Comparison of ENCODE assay signal across 9 cellular contexts in genomic region chr19:42175952-42176648, GRCh38. TPM values are rescaled to one million over a fixed set of nuclear protein-coding genes. Genes with fewer than 3 reads are reported as not detected.
A peak's percentile ranks its signal among the peaks of the same experiment; 100 is the strongest.
DNase-seq lines count a peak whose midpoint lies in the region; ATAC-seq and TF ChIP-seq lines count a peak whose summit lies in the region.
"Had no signal": no experiment of that assay in that cellular context is flagged by ENCODE, and none has a peak within 500 bp of the region (broad histone marks: within the 10 kb centered on the region; RNA-seq: fewer than 3 reads in every experiment).

No MANE protein-coding gene starts in this region.

- TF ChIP-seq POLR2A in suprapubic skin (IDR thresholded peaks at IDR 0.05): no peak
- TF ChIP-seq POLR2A in body of pancreas (IDR thresholded peaks at IDR 0.05): no peak

- DNase-seq in EL: peak; percentile 39
- peak; percentile 20 for DNase-seq in NCI-H2029 (lab: John Stamatoyannopoulos, UW)
- DNase-seq in astrocyte of the cerebellum (ENCODE audit: low read depth): no peak
- no peak for DNase-seq in kidney epithelial cell (ENCODE audit: low read depth)
- DNase-seq in suprapubic skin (ENCODE audit: low spot score in 2 of 2): no peak
- DNase-seq in body of pancreas: no peak
- DNase-seq in foreskin keratinocyte: no peak

- TF ChIP-seq CTCF in astrocyte of the cerebellum (IDR thresholded peaks at IDR 0.05; ENCODE audit: low read depth, low read length, missing control alignments) (no peak), kidney epithelial cell (IDR thresholded peaks at IDR 0.05; ENCODE audit: insufficient read depth, low read length, poor library complexity, severe bottlenecking) (no peak), suprapubic skin (IDR thresholded peaks at IDR 0.05) (no peak), body of pancreas (IDR thresholded peaks at IDR 0.05) (no peak), foreskin keratinocyte (conservative IDR thresholded peaks at IDR 0.05) (no peak)

- no peak for ATAC-seq in GM21576 (IDR thresholded peaks at IDR 0.05; ENCODE audit: unreplicated experiment)
- no peak for ATAC-seq in body of pancreas
- no peak for ATAC-seq in foreskin keratinocyte

- H3K27ac ChIP-seq in suprapubic skin: no peak overlapping the region
- no peak overlapping the region for H3K27ac ChIP-seq in body of pancreas
- H3K27ac ChIP-seq in foreskin keratinocyte: no peak overlapping the region

- H3K27me3 ChIP-seq in kidney epithelial cell (ENCODE audit: control insufficient read depth, insufficient read depth, low read length) (peaks cover 70% of the 10 kb centered on the region), suprapubic skin (peaks cover 69% of the 10 kb centered on the region), body of pancreas (peaks cover 0 to 28% of the 10 kb centered on the region in 2 donors), foreskin keratinocyte (peaks cover 67% of the 10 kb centered on the region)

- H3K36me3 ChIP-seq in kidney epithelial cell (ENCODE audit: control insufficient read depth, insufficient read depth, low read length) (no peaks in the 10 kb centered on the region), suprapubic skin (no peaks in the 10 kb centered on the region), body of pancreas (replicated peaks in 1 of 2; ENCODE audit: insufficient read depth in 1 of 2, low read depth in 2 of 2) (no peaks in the 10 kb centered on the region)

- in situ Hi-C loops in astrocyte of the cerebellum (cut with HindIII; ENCODE audit: low sequenced_read_pairs): no loop called here

- under 1% methylated on average over 34 of the region's 34 CpGs for WGBS in suprapubic skin
- WGBS in body of pancreas, 2 donors: 4 to 5% methylated on average over 34 of the region's 34 CpGs

- H3K4me1 ChIP-seq in suprapubic skin (peaks cover 18% of the 10 kb centered on the region), body of pancreas (peaks cover 13% of the 10 kb centered on the region), foreskin keratinocyte (no peaks in the 10 kb centered on the region)

- H3K4me3 ChIP-seq in astrocyte of the cerebellum (ENCODE audit: low read depth, low read length) (peak overlapping the region; percentile 43), kidney epithelial cell (ENCODE audit: low read depth, low read length) (peak overlapping the region; percentile 25), suprapubic skin (peak overlapping the region; percentile 56), body of pancreas (peak overlapping the region in 1 of 2 donors; percentile 18)

- H3K9me3 ChIP-seq in suprapubic skin: no peaks in the 10 kb centered on the region
- H3K9me3 ChIP-seq in body of pancreas: no peaks in the 10 kb centered on the region

- no peak for TF ChIP-seq EP300 in suprapubic skin (IDR thresholded peaks at IDR 0.05)

- intact Hi-C loops in body of pancreas (cut with DNase I): no loop called here

RNA-seq across cellular contexts. Expression of gene DEDD2, which starts 41.4 kb away (rescaled TPM):
- 42.9 and 47.3 TPM in 2 replicates for total RNA-seq in kidney epithelial cell
- total RNA-seq in suprapubic skin: 10 to 100 TPM; 51.3 to 78.9 (median 65.6) TPM
- total RNA-seq in body of pancreas: 10 to 100 TPM; 34.8 to 44.2 TPM
- total RNA-seq in foreskin keratinocyte: 33.2 and 35.1 TPM in 2 replicates
- 35.4 and 40.6 TPM in 2 replicates for polyA plus RNA-seq in foreskin keratinocyte

RNA-seq across cellular contexts. Expression of gene POU2F2, which starts 43.9 kb away (rescaled TPM):
- total RNA-seq in kidney epithelial cell (1.4 and 2.3 TPM in 2 replicates), suprapubic skin (100 to 1,000 TPM in 1 of 4 donors, under 1 TPM in 3; 0.55 to 244 (median 0.71) TPM), body of pancreas (1 to 10 TPM in 1 of 2 donors, under 1 TPM in 1; under 0.01 to 1.6 TPM), foreskin keratinocyte (34.4 and 37.3 TPM in 2 replicates)
- 49.6 and 59.3 TPM in 2 replicates for polyA plus RNA-seq in foreskin keratinocyte
- total RNA-seq: SK-MEL-5 had no signal

RNA-seq across cellular contexts. Expression of gene ZNF526, which starts 44.0 kb away (rescaled TPM):
- total RNA-seq in kidney epithelial cell (6.1 and 7.3 TPM in 2 replicates), suprapubic skin (10 to 100 TPM in 2 of 4 donors, 1 to 10 TPM in 2; 4.2 to 12.9 (median 8.9) TPM), body of pancreas (1 to 10 TPM; 4.9 to 6.0 TPM), foreskin keratinocyte (13.5 and 15.1 TPM in 2 replicates)
- 7.2 and 7.5 TPM in 2 replicates for polyA plus RNA-seq in foreskin keratinocyte

Comparison
In these comparisons a context has a peak if more than half of its experiments do, and no peak if none do; other contexts are left out.
1. DNase-seq: peak in EL (single experiment) and NCI-H2029 (single experiment); none in astrocyte of the cerebellum (single experiment), kidney epithelial cell (single experiment), suprapubic skin (0 of 2), body of pancreas (0 of 4) and foreskin keratinocyte (0 of 2).